ENCODE assay signal across 14 cellular contexts in genomic region chr1:40313329-40313957, GRCh38. TPM values are rescaled to one million over a fixed set of nuclear protein-coding genes. Genes with fewer than 3 reads are reported as not detected.
DNase-seq lines count a peak whose midpoint lies in the region; ATAC-seq and TF ChIP-seq lines count a peak whose summit lies in the region.
"Had no signal": no experiment of that assay in that cellular context is flagged by ENCODE, and none has a peak within 500 bp of the region (broad histone marks: within the 10 kb centered on the region; RNA-seq: fewer than 3 reads in every experiment).

No MANE protein-coding gene starts in this region.

- H3K4me3 ChIP-seq in body of pancreas (no peak overlapping the region), brain microvascular endothelial cell (ENCODE audit: low read depth, low read length) (no peak overlapping the region)
- H3K4me3 ChIP-seq: adrenal gland, HAP-1, SJSA1, testis had no signal

- in situ Hi-C loops in brain microvascular endothelial cell (cut with HindIII; ENCODE audit: low pct_ligation_motif_present, low sequenced_read_pairs) = no loop called here

- H3K4me1 Mint-ChIP-seq in natural killer cell treated with Interleukin-12 subunit alpha and Interleukin-12 subunit beta and Interleukin-15 and Interleukin-18, amount 100 ng/mL, for 72 hours (ENCODE audit: low read depth in 2 of 2) = peaks cover 16 to 17% of the 10 kb centered on the region in 2 donors
- peaks cover 27 to 33% of the 10 kb centered on the region in 2 donors for H3K4me1 Mint-ChIP-seq in natural killer cell

- H3K9me3 ChIP-seq in body of pancreas = no peaks in the 10 kb centered on the region
- H3K9me3 ChIP-seq: adrenal gland, HAP-1, testis had no signal

- TF ChIP-seq CTCF in natural killer cell (IDR thresholded peaks at IDR 0.05) (no peak), body of pancreas (IDR thresholded peaks at IDR 0.05) (no peak), brain microvascular endothelial cell (IDR thresholded peaks at IDR 0.05; ENCODE audit: low read depth, low read length, missing control alignments) (no peak)

- peaks cover 0 to 7% of the 10 kb centered on the region in 2 donors for H3K27me3 ChIP-seq in body of pancreas
- H3K27me3 ChIP-seq in brain microvascular endothelial cell (replicated peaks) = peaks cover 25% of the 10 kb centered on the region
- H3K27me3 ChIP-seq: testis had no signal

- no peak for DNase-seq in natural killer cell treated with Interleukin-12 subunit alpha and Interleukin-12 subunit beta and Interleukin-15 and Interleukin-18, amount 100 ng/mL, for 72 hours (ENCODE audit: low spot score)
- DNase-seq in natural killer cell = no peak
- peak; percentile 68 for DNase-seq in NAMALWA (ENCODE audit: low spot score)
- DNase-seq in erythroblast (lab: John Stamatoyannopoulos, UW) = peak; percentile 77 to 90
- no peak for DNase-seq in dermis blood vessel endothelial cell
- no peak for DNase-seq in body of pancreas
- DNase-seq in brain microvascular endothelial cell = no peak
- DNase-seq: GF-D8, NCI-H1105, testis had no signal

- peaks cover 12 to 13% of the 10 kb centered on the region in 2 donors for H3K27me3 Mint-ChIP-seq in natural killer cell treated with Interleukin-12 subunit alpha and Interleukin-12 subunit beta and Interleukin-15 and Interleukin-18, amount 100 ng/mL, for 72 hours
- peaks cover 13 to 16% of the 10 kb centered on the region in 2 donors for H3K27me3 Mint-ChIP-seq in natural killer cell (ENCODE audit: low read depth in 2 of 2)

- no peaks in the 10 kb centered on the region for H3K36me3 Mint-ChIP-seq in natural killer cell treated with Interleukin-12 subunit alpha and Interleukin-12 subunit beta and Interleukin-15 and Interleukin-18, amount 100 ng/mL, for 72 hours
- H3K36me3 Mint-ChIP-seq in natural killer cell = no peaks in the 10 kb centered on the region

- H3K4me3 Mint-ChIP-seq in natural killer cell treated with Interleukin-12 subunit alpha and Interleukin-12 subunit beta and Interleukin-15 and Interleukin-18, amount 100 ng/mL, for 72 hours = peak overlapping the region; percentile 39
- no peak overlapping the region for H3K4me3 Mint-ChIP-seq in natural killer cell

- intact Hi-C loops in natural killer cell (cut with micrococcal nuclease) = no loop called here
- intact Hi-C loops in body of pancreas (cut with DNase I) = no loop called here

- H3K9me3 Mint-ChIP-seq in natural killer cell treated with Interleukin-12 subunit alpha and Interleukin-12 subunit beta and Interleukin-15 and Interleukin-18, amount 100 ng/mL, for 72 hours = no peaks in the 10 kb centered on the region
- H3K9me3 Mint-ChIP-seq in natural killer cell = no peaks in the 10 kb centered on the region

- TF ChIP-seq POLR2A in erythroblast (IDR thresholded peaks at IDR 0.05; ENCODE audit: low read length) (no peak), body of pancreas (IDR thresholded peaks at IDR 0.05) (no peak)

- 80 to 82% methylated on average over 5 of the region's 5 CpGs for WGBS in body of pancreas, 2 donors

- no peaks in the 10 kb centered on the region for H3K36me3 ChIP-seq in body of pancreas (replicated peaks in 1 of 2; ENCODE audit: insufficient read depth in 1 of 2, low read depth in 2 of 2)
- H3K36me3 ChIP-seq in brain microvascular endothelial cell (replicated peaks) = no peaks in the 10 kb centered on the region
- H3K36me3 ChIP-seq: adrenal gland, HAP-1, SJSA1 had no signal

- H3K27ac Mint-ChIP-seq in natural killer cell treated with Interleukin-12 subunit alpha and Interleukin-12 subunit beta and Interleukin-15 and Interleukin-18, amount 100 ng/mL, for 72 hours = peak overlapping the region; percentile 66 to 67
- H3K27ac Mint-ChIP-seq in natural killer cell = no peak overlapping the region

- ATAC-seq in natural killer cell treated with Interleukin-12 subunit alpha and Interleukin-12 subunit beta and Interleukin-15 and Interleukin-18, amount 100 ng/mL, for 72 hours = no peak
- ATAC-seq in natural killer cell (no peak), HG03565 (IDR thresholded peaks at IDR 0.05; ENCODE audit: unreplicated experiment) (no peak), body of pancreas (no peak)

- H3K4me1 ChIP-seq in body of pancreas = peaks cover 28% of the 10 kb centered on the region

- H3K27ac ChIP-seq in body of pancreas (no peak overlapping the region), brain microvascular endothelial cell (no peak overlapping the region)
- H3K27ac ChIP-seq: adrenal gland, SJSA1, testis had no signal

RNA-seq across cellular contexts. Expression of gene COL9A2, which starts 3.6 kb away (rescaled TPM):
- 1 to 10 TPM; 5.4 to 7.3 TPM for total RNA-seq in natural killer cell treated with Interleukin-12 subunit alpha and Interleukin-12 subunit beta and Interleukin-15 and Interleukin-18, amount 100 ng/mL, for 72 hours
- total RNA-seq in natural killer cell (1 to 10 TPM; 2.4 to 2.6 (median 2.5) TPM), dermis blood vessel endothelial cell (0.60 and 1.2 TPM in 2 replicates), body of pancreas (10 to 100 TPM in 1 of 2 donors, 1 to 10 TPM in 1; 2.3 to 59.1 TPM)

RNA-seq across cellular contexts. Expression of gene ZMPSTE24, which starts 55.4 kb away (rescaled TPM):
- total RNA-seq in natural killer cell treated with Interleukin-12 subunit alpha and Interleukin-12 subunit beta and Interleukin-15 and Interleukin-18, amount 100 ng/mL, for 72 hours = 10 to 100 TPM; 36.9 to 38.5 TPM
- total RNA-seq in natural killer cell = 10 to 100 TPM; 15.3 to 19.5 (median 19.3) TPM
- total RNA-seq in dermis blood vessel endothelial cell = 80.4 and 85.3 TPM in 2 replicates
- 10 to 100 TPM; 20.8 to 25.7 TPM for total RNA-seq in body of pancreas

Comparison
In these comparisons a context has a peak if more than half of its experiments do, and no peak if none do; other contexts are left out.
1. H3K27ac Mint-ChIP-seq: peak in natural killer cell treated with Interleukin-12 subunit alpha and Interleukin-12 subunit beta and Interleukin-15 and Interleukin-18, amount 100 ng/mL, for 72 hours (2 of 2); none in natural killer cell (0 of 2).
2. DNase-seq: peak in NAMALWA (single experiment) and erythroblast (2 of 2); none in natural killer cell treated with Interleukin-12 subunit alpha and Interleukin-12 subunit beta and Interleukin-15 and Interleukin-18, amount 100 ng/mL, for 72 hours (single experiment), natural killer cell (single experiment), dermis blood vessel endothelial cell (single experiment), body of pancreas (0 of 4) and brain microvascular endothelial cell (single experiment).